In the genomic region with DNA sequence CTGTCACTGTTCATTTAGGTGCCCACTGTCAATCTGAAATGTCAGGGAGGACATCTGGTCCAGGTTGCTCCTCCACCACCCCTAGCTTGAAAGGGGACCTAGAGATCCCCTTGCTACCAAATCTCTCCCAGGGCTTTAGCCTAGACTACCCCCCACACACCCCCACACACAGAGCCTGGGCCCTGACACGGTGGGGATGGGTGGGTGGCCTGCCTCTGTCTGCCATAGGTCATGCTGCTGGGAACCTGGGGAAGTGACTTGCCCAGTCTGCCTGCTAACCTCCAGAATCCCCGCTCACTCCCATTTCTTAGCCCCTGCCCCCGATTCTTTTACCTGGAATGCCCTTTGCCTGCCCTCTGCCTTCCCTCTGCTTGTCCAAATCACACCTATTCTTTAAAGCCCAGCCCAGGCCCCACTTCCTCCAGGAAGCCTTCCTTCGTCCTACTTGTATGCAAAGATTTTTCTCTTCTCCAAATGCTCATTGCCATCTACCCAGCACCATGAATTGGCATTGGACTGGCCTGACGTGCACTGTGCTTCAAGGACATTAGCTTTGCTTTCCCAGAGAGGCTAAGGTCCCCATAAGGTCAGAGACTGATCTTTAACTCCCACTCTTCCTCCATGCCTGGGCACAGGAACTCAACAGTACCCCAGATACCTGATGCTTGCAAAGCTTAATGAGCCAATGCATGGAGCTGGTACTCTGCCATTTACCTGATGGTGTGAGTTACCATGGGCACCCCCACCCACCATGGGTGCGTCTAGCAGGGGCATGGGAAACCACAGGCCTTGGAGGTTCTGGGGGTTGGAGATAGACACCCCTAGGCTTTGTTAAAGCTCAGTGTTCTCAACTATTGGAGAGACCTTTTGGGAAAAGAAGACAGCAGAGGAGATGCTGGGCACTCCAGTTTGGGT, we compare ENCODE assay signal across 12 cellular contexts. TPM values are rescaled to one million over a fixed set of nuclear protein-coding genes. Genes with fewer than 3 reads are reported as not detected.
DNase-seq lines count a peak whose midpoint lies in the region; ATAC-seq and TF ChIP-seq lines count a peak whose summit lies in the region.
"Had no signal": no experiment of that assay in that cellular context is flagged by ENCODE, and none has a peak within 500 bp of the region (broad histone marks: within the 10 kb centered on the region; RNA-seq: fewer than 3 reads in every experiment).

No MANE protein-coding gene starts in this region.

- H3K9me3 ChIP-seq in iPS-15b (ENCODE audit: control insufficient read depth, insufficient read depth, low read length) (no peaks in the 10 kb centered on the region), gastrocnemius medialis (no peaks in the 10 kb centered on the region)

- TF ChIP-seq CTCF in C4-2B (conservative IDR thresholded peaks at IDR 0.05) (no peak), activated B cell treated with CpG ODN at 0.5 μM for 24 hours (IDR thresholded peaks at IDR 0.05) (no peak), gastrocnemius medialis (IDR thresholded peaks at IDR 0.05 in 4 of 5, conservative IDR thresholded peaks at IDR 0.05 in 1 of 5) (no peak)

- in situ Hi-C loops in gastrocnemius medialis (cut with MboI; ENCODE audit: low sequenced_read_pairs in 4 of 4), result no loop called here

- POLR2A ChIA-PET in activated B cell treated with CpG ODN at 0.5 μM for 24 hours (lab: Charles Lee), result interaction anchor here (0.7 to 1.2 kb wide), 2 partner anchors 18 to 23 kb away, joined by 3 read pairs; partner anchors contain the start of genes ABCF2 and CHPF2

- H3K27ac Mint-ChIP-seq in activated B cell treated with CpG ODN at 0.5 μM for 24 hours, result no peak overlapping the region

- intact Hi-C loops in activated B cell treated with CpG ODN at 0.5 μM for 24 hours (cut with micrococcal nuclease), result no loop called here
- intact Hi-C loops in gastrocnemius medialis (cut with DNase I; ENCODE audit: low total_unique reads), result loop anchor here (5.0 kb wide), 1 partner anchor 92 kb away; the partner anchor contains the start of gene NUB1

- H3K9ac ChIP-seq in iPS-15b (ENCODE audit: low read depth, low read length), result no peak overlapping the region

- no peaks in the 10 kb centered on the region for H3K9me3 Mint-ChIP-seq in activated B cell treated with CpG ODN at 0.5 μM for 24 hours

- H3K4me1 ChIP-seq in iPS-15b (ENCODE audit: control insufficient read depth, insufficient read depth, low read length), result peaks cover 7% of the 10 kb centered on the region
- H3K4me1 ChIP-seq in gastrocnemius medialis, result peaks cover 45 to 59% of the 10 kb centered on the region in 2 donors

- peak overlapping the region; percentile 69 for H3K4me3 Mint-ChIP-seq in activated B cell treated with CpG ODN at 0.5 μM for 24 hours

- no peak for TF ChIP-seq POLR2A in gastrocnemius medialis (IDR thresholded peaks at IDR 0.05)

- peaks cover 51% of the 10 kb centered on the region for H3K27me3 Mint-ChIP-seq in activated B cell treated with CpG ODN at 0.5 μM for 24 hours

- ATAC-seq in activated B cell treated with CpG ODN at 0.5 μM for 24 hours (ENCODE audit: low read depth) (no peak), gastrocnemius medialis (no peak), HG02610 (IDR thresholded peaks at IDR 0.05; ENCODE audit: unreplicated experiment) (no peak)

- H3K27ac ChIP-seq in C4-2B, result peak overlapping the region; percentile 77; the same call in 1 of the 2 replicates
- H3K27ac ChIP-seq in gastrocnemius medialis, result peak overlapping the region; percentile 92 to 100 (median 98)
- H3K27ac ChIP-seq: PC-9 had no signal

- CTCF ChIA-PET in activated B cell treated with CpG ODN at 0.5 μM for 24 hours (lab: Charles Lee), result no interaction called here

- H3K27me3 ChIP-seq in iPS-15b (ENCODE audit: control insufficient read depth, insufficient read depth, low read length), result peaks cover 85% of the 10 kb centered on the region
- H3K27me3 ChIP-seq in gastrocnemius medialis, result no peaks in the 10 kb centered on the region

- no peaks in the 10 kb centered on the region for H3K36me3 ChIP-seq in iPS-15b (ENCODE audit: control insufficient read depth, insufficient read depth, low read length)
- no peaks in the 10 kb centered on the region for H3K36me3 ChIP-seq in gastrocnemius medialis

- DNase-seq in activated B cell treated with CpG ODN at 0.5 μM for 24 hours, result no peak
- no peak for DNase-seq in gastrocnemius medialis
- no peak for DNase-seq in A172 (ENCODE audit: low spot score)
- no peak for DNase-seq in NCI-H128 (lab: John Stamatoyannopoulos, UW; ENCODE audit: unreplicated experiment)
- no peak for DNase-seq in GF-D8 (lab: John Stamatoyannopoulos, UW)
- DNase-seq: activated CD4-positive, alpha-beta T cell treated with anti-CD3 and anti-CD28 coated beads, Interleukin-2, amount 50 U/mL, for 48 hours; DND-41; PC-9 had no signal

- peaks cover 45% of the 10 kb centered on the region for H3K4me1 Mint-ChIP-seq in activated B cell treated with CpG ODN at 0.5 μM for 24 hours

- no peaks in the 10 kb centered on the region for H3K36me3 Mint-ChIP-seq in activated B cell treated with CpG ODN at 0.5 μM for 24 hours (ENCODE audit: low read depth)

- H3K4me3 ChIP-seq in iPS-15b (ENCODE audit: low read depth, low read length) (peak overlapping the region; percentile 11), gastrocnemius medialis (peak overlapping the region; percentile 23 to 94 (median 76))

RNA-seq across cellular contexts. Expression of gene SMARCD3, which starts 1.9 kb away (rescaled TPM):
- not detected in 2 replicates for total RNA-seq in activated B cell treated with CpG ODN at 0.5 μM for 24 hours
- total RNA-seq in gastrocnemius medialis, result 100 to 1,000 TPM in 1 of 4 donors, 10 to 100 TPM in 3; 41.8 to 103 (median 75.4) TPM
- total RNA-seq in A172 (2014; rRNA removed; shearing (Covaris generic)), result 22.2 and 26.7 TPM in 2 replicates

RNA-seq across cellular contexts. Expression of gene CHPF2, which starts 18.2 kb away (rescaled TPM):
- total RNA-seq in activated B cell treated with CpG ODN at 0.5 μM for 24 hours, result 32.4 and 41.2 TPM in 2 replicates
- 10 to 100 TPM; 11.1 to 16.1 (median 14.1) TPM for total RNA-seq in gastrocnemius medialis
- 36.5 and 37.8 TPM in 2 replicates for total RNA-seq in A172 (2014; rRNA removed; shearing (Covaris generic))

RNA-seq across cellular contexts. Expression of gene ABCF2, which starts 23.4 kb away (rescaled TPM):
- 47.3 and 52.4 TPM in 2 replicates for total RNA-seq in activated B cell treated with CpG ODN at 0.5 μM for 24 hours
- 100 to 1,000 TPM in 1 of 4 donors, 10 to 100 TPM in 3; 73.3 to 119 (median 96.3) TPM for total RNA-seq in gastrocnemius medialis
- total RNA-seq in A172 (2014; rRNA removed; shearing (Covaris generic)), result 55.6 and 65.6 TPM in 2 replicates

RNA-seq across cellular contexts. Expression of gene H2BK1, which starts 40.1 kb away (rescaled TPM):
- total RNA-seq in activated B cell treated with CpG ODN at 0.5 μM for 24 hours (0.76 and 1.8 TPM in 2 replicates), gastrocnemius medialis (not detected)
- total RNA-seq in A172 (2014; rRNA removed; shearing (Covaris generic)), result not detected in 2 replicates
- total RNA-seq: dermis microvascular lymphatic vessel endothelial cell, PC-9 had no signal

Comparison
In these comparisons a context has a peak if more than half of its experiments do, and no peak if none do; other contexts are left out.
1. RNA of gene SMARCD3, which starts 1.9 kb away (total RNA-seq): 41.8 to 103 TPM in gastrocnemius medialis and 22.2 to 26.7 TPM in A172; not detected in activated B cell treated with CpG ODN at 0.5 μM for 24 hours; every median in the first group is over 10 times any median in the second.